In genomic region chr16:48622456-48623303, GRCh38 we compare ENCODE assay signal across 8 cellular contexts. TPM values are rescaled to one million over a fixed set of nuclear protein-coding genes. Genes with fewer than 3 reads are reported as not detected.
DNase-seq lines count a peak whose midpoint lies in the region; ATAC-seq and TF ChIP-seq lines count a peak whose summit lies in the region.

No MANE protein-coding gene starts in this region.

- peak overlapping the region in 6 of 7 donors; percentile 15 to 86 (median 50) for H3K27ac Mint-ChIP-seq in CD4-positive, alpha-beta memory T cell
- no peak overlapping the region for H3K27ac Mint-ChIP-seq in chondrocyte (ENCODE audit: unreplicated experiment)
- peak overlapping the region; percentile 47 to 72 for H3K27ac Mint-ChIP-seq in natural killer cell treated with Interleukin-12 subunit alpha and Interleukin-12 subunit beta and Interleukin-15 and Interleukin-18, amount 100 ng/mL, for 72 hours

- ATAC-seq in HG03159 (IDR thresholded peaks at IDR 0.05; ENCODE audit: unreplicated experiment) (peak; percentile 22), GM18867 (IDR thresholded peaks at IDR 0.05; ENCODE audit: unreplicated experiment) (no peak), HG03442 (IDR thresholded peaks at IDR 0.05; ENCODE audit: unreplicated experiment) (no peak)
- no peak for ATAC-seq in natural killer cell treated with Interleukin-12 subunit alpha and Interleukin-12 subunit beta and Interleukin-15 and Interleukin-18, amount 100 ng/mL, for 72 hours

- H3K36me3 Mint-ChIP-seq in CD4-positive, alpha-beta memory T cell, result no peaks in the 10 kb centered on the region
- H3K36me3 Mint-ChIP-seq in chondrocyte (ENCODE audit: low read depth), result no peaks in the 10 kb centered on the region
- no peaks in the 10 kb centered on the region for H3K36me3 Mint-ChIP-seq in natural killer cell treated with Interleukin-12 subunit alpha and Interleukin-12 subunit beta and Interleukin-15 and Interleukin-18, amount 100 ng/mL, for 72 hours

- H3K9me3 ChIP-seq in CD4-positive, alpha-beta memory T cell (ENCODE audit: control insufficient read depth in 1 of 2, low read length in 2 of 2), result no peaks in the 10 kb centered on the region

- POLR2A ChIA-PET in CD4-positive, alpha-beta memory T cell (lab: Charles Lee; ENCODE audit: partially characterized antibody), result interaction anchor here (0.5 to 3.5 kb wide), 22 partner anchors 7 to 1479 kb away, joined by 3 to 101 read pairs (median 4); partner anchors contain the start of genes N4BP1, NETO2 and SIAH1

- peak; percentile 33 for TF ChIP-seq CTCF in chondrocyte (IDR thresholded peaks at IDR 0.05)

- H3K4me3 ChIP-seq in CD4-positive, alpha-beta memory T cell (ENCODE audit: low read length in 2 of 2), result peak overlapping the region in 1 of 2 donors; percentile 53

- H3K4me1 ChIP-seq in CD4-positive, alpha-beta memory T cell (ENCODE audit: insufficient read depth, low read length), result peaks cover 10% of the 10 kb centered on the region

- no peaks in the 10 kb centered on the region for H3K27me3 ChIP-seq in CD4-positive, alpha-beta memory T cell (ENCODE audit: insufficient read depth, low read length)

- peak overlapping the region; percentile 64 to 89 (median 80) for H3K4me3 Mint-ChIP-seq in CD4-positive, alpha-beta memory T cell
- H3K4me3 Mint-ChIP-seq in chondrocyte (ENCODE audit: unreplicated experiment), result peak overlapping the region; percentile 66
- H3K4me3 Mint-ChIP-seq in natural killer cell treated with Interleukin-12 subunit alpha and Interleukin-12 subunit beta and Interleukin-15 and Interleukin-18, amount 100 ng/mL, for 72 hours, result peak overlapping the region; percentile 80

- peaks cover 5 to 19% (median 10%) of the 10 kb centered on the region in 4 donors for H3K4me1 Mint-ChIP-seq in CD4-positive, alpha-beta memory T cell
- H3K4me1 Mint-ChIP-seq in chondrocyte (ENCODE audit: low read depth), result peaks cover 18% of the 10 kb centered on the region
- peaks cover 26 to 32% of the 10 kb centered on the region in 2 donors for H3K4me1 Mint-ChIP-seq in natural killer cell treated with Interleukin-12 subunit alpha and Interleukin-12 subunit beta and Interleukin-15 and Interleukin-18, amount 100 ng/mL, for 72 hours (ENCODE audit: low read depth in 2 of 2)

- CTCF ChIA-PET in CD4-positive, alpha-beta memory T cell (lab: Charles Lee; ENCODE audit: partially characterized antibody), result interaction anchor here (0.6 to 4.6 kb wide), 76 partner anchors 7 to 1795 kb away, joined by 3 to 185 read pairs (median 5); partner anchors contain the start of genes DNAJA2, N4BP1 and SIAH1

- no peaks in the 10 kb centered on the region for H3K9me3 Mint-ChIP-seq in CD4-positive, alpha-beta memory T cell
- H3K9me3 Mint-ChIP-seq in chondrocyte (ENCODE audit: low read depth), result no peaks in the 10 kb centered on the region
- no peaks in the 10 kb centered on the region for H3K9me3 Mint-ChIP-seq in natural killer cell treated with Interleukin-12 subunit alpha and Interleukin-12 subunit beta and Interleukin-15 and Interleukin-18, amount 100 ng/mL, for 72 hours

- H3K27me3 Mint-ChIP-seq in CD4-positive, alpha-beta memory T cell, result no peaks in the 10 kb centered on the region
- no peaks in the 10 kb centered on the region for H3K27me3 Mint-ChIP-seq in chondrocyte (ENCODE audit: low read depth)
- H3K27me3 Mint-ChIP-seq in natural killer cell treated with Interleukin-12 subunit alpha and Interleukin-12 subunit beta and Interleukin-15 and Interleukin-18, amount 100 ng/mL, for 72 hours, result peaks cover 0 to 4% of the 10 kb centered on the region in 2 donors

- no peaks in the 10 kb centered on the region for H3K36me3 ChIP-seq in CD4-positive, alpha-beta memory T cell (ENCODE audit: insufficient read depth, low read length)

- H3K27ac ChIP-seq in CD4-positive, alpha-beta memory T cell (ENCODE audit: low read depth, low read length), result no peak overlapping the region

- intact Hi-C loops in CD4-positive, alpha-beta memory T cell (cut with micrococcal nuclease), result loop anchor here (1.0 to 5.0 kb wide), 6 partner anchors 9 to 380 kb away; partner anchors contain the start of gene LONP2

- no peak for DNase-seq in CD4-positive, alpha-beta memory T cell
- DNase-seq in chondrocyte (ENCODE audit: low spot score) (peak; percentile 71), NCI-H748 treated with DMSO at 0.1 percent for 48 hours (lab: John Stamatoyannopoulos, UW) (no peak), NCI-H2227 (lab: John Stamatoyannopoulos, UW; ENCODE audit: unreplicated experiment) (no peak)
- DNase-seq in natural killer cell treated with Interleukin-12 subunit alpha and Interleukin-12 subunit beta and Interleukin-15 and Interleukin-18, amount 100 ng/mL, for 72 hours (ENCODE audit: low spot score), result no peak

RNA-seq across cellular contexts. Expression of gene N4BP1, which starts 12.7 kb away (rescaled TPM):
- 10 to 100 TPM; 58.5 to 60.6 TPM for total RNA-seq in CD4-positive, alpha-beta memory T cell
- 10 to 100 TPM; 19.4 to 55.3 TPM for polyA plus RNA-seq in CD4-positive, alpha-beta memory T cell
- total RNA-seq in chondrocyte, result 30.8 to 42.4 TPM (median 35.8 TPM) in 3 replicates
- 100 to 1,000 TPM in 1 of 2 donors, 10 to 100 TPM in 1; 66.3 to 138 TPM for total RNA-seq in natural killer cell treated with Interleukin-12 subunit alpha and Interleukin-12 subunit beta and Interleukin-15 and Interleukin-18, amount 100 ng/mL, for 72 hours
